29 cellular contexts compared by ENCODE assay signal in genomic region chr4:138452823-138453222, GRCh38.
"Had no signal": no experiment of that assay in that cellular context is flagged by ENCODE, and none has a peak within 500 bp of the region (broad histone marks: within the 10 kb centered on the region; RNA-seq: fewer than 3 reads in every experiment).

No MANE protein-coding gene starts in this region.

- DNase-seq: activated CD4-positive, alpha-beta memory T cell treated with anti-CD3 and anti-CD28 coated beads, Interleukin-2, amount 10 ng/mL, durations not matched to agents 7 days and 5 days; activated CD4-positive, alpha-beta T cell treated with anti-CD3 and anti-CD28 coated beads for 1 hour; activated CD4-positive, alpha-beta T cell treated with anti-CD3 and anti-CD28 coated beads, Interleukin-2, amount 10 ng/mL, durations not matched to agents 7 days and 5 days; activated CD8-positive, alpha-beta memory T cell treated with anti-CD3 and anti-CD28 coated beads, Interleukin-2, amount 50 U/mL, for 48 hours; activated gamma-delta T cell; activated naive CD4-positive, alpha-beta T cell treated with anti-CD3 and anti-CD28 coated beads, Interleukin-2, amount 50 U/mL, for 16 hours; activated T-cell treated with anti-CD3 and anti-CD28 coated beads, Interleukin-2, amount 50 U/mL, for 24 hours; amniotic stem cell; brain microvascular endothelial cell; effector memory CD8-positive, alpha-beta T cell; erythroblast; gastrocnemius medialis; glutamatergic neuron; hippocampal formation; left cardiac atrium; midbrain; naive thymus-derived CD8-positive, alpha-beta T cell; occipital lobe; right cardiac atrium; stimulated activated CD4-positive, alpha-beta T cell treated with anti-CD3 and anti-CD28 coated beads, Interleukin-4, amount 100 ng/mL, for 24 hours; T-helper 17 cell; T1000 had no signal

- H3K4me3 ChIP-seq: coronary artery, gastrocnemius medialis, neural progenitor cell, thoracic aorta had no signal

- H3K4me3 Mint-ChIP-seq: activated CD4-positive, alpha-beta memory T cell treated with anti-CD3 and anti-CD28 coated beads, Interleukin-2, amount 10 ng/mL, durations not matched to agents 7 days and 5 days; activated CD4-positive, alpha-beta T cell treated with anti-CD3 and anti-CD28 coated beads, Interleukin-2, amount 10 ng/mL, durations not matched to agents 7 days and 5 days; activated T-cell treated with anti-CD3 and anti-CD28 coated beads, Interleukin-2, amount 50 U/mL, for 24 hours; effector memory CD8-positive, alpha-beta T cell; naive thymus-derived CD8-positive, alpha-beta T cell; neural progenitor cell; stimulated activated effector memory CD8-positive, alpha-beta T cell treated with anti-CD3 and anti-CD28 coated beads, Interleukin-12 subunit alpha, Interleukin-12 subunit beta, amount 100 ng/mL, for 72 hours; stimulated activated naive CD8-positive, alpha-beta T cell treated with anti-CD3 and anti-CD28 coated beads, Interleukin-15, Interleukin-2, amounts not matched to agents 100 ng/mL and 50 ng/mL, for 24 hours; T-helper 17 cell; type B pancreatic cell; WTC11 had no signal

- H3K9me3 Mint-ChIP-seq: activated CD4-positive, alpha-beta T cell treated with anti-CD3 and anti-CD28 coated beads, Interleukin-2, amount 10 ng/mL, durations not matched to agents 7 days and 5 days; neural progenitor cell had no signal

- ATAC-seq: effector memory CD8-positive, alpha-beta T cell; gastrocnemius medialis; left cardiac atrium; naive thymus-derived CD8-positive, alpha-beta T cell; right cardiac atrium; stimulated activated effector memory CD8-positive, alpha-beta T cell treated with anti-CD3 and anti-CD28 coated beads, Interleukin-12 subunit alpha, Interleukin-12 subunit beta, amount 100 ng/mL, for 72 hours; T-helper 17 cell; WTC11 had no signal

- H3K36me3 Mint-ChIP-seq: neural progenitor cell; stimulated activated effector memory CD8-positive, alpha-beta T cell treated with anti-CD3 and anti-CD28 coated beads, Interleukin-12 subunit alpha, Interleukin-12 subunit beta, amount 100 ng/mL, for 72 hours; type B pancreatic cell; WTC11 had no signal

- H3K4me1 Mint-ChIP-seq: activated CD4-positive, alpha-beta memory T cell treated with anti-CD3 and anti-CD28 coated beads, Interleukin-2, amount 10 ng/mL, durations not matched to agents 7 days and 5 days; activated CD4-positive, alpha-beta T cell treated with anti-CD3 and anti-CD28 coated beads, Interleukin-2, amount 10 ng/mL, durations not matched to agents 7 days and 5 days; stimulated activated effector memory CD8-positive, alpha-beta T cell treated with anti-CD3 and anti-CD28 coated beads, Interleukin-12 subunit alpha, Interleukin-12 subunit beta, amount 100 ng/mL, for 72 hours; T-helper 17 cell had no signal

- H3K27ac Mint-ChIP-seq: activated CD4-positive, alpha-beta memory T cell treated with anti-CD3 and anti-CD28 coated beads, Interleukin-2, amount 10 ng/mL, durations not matched to agents 7 days and 5 days; activated CD4-positive, alpha-beta T cell treated with anti-CD3 and anti-CD28 coated beads, Interleukin-2, amount 10 ng/mL, durations not matched to agents 7 days and 5 days; activated T-cell treated with anti-CD3 and anti-CD28 coated beads, Interleukin-2, amount 50 U/mL, for 24 hours; effector memory CD8-positive, alpha-beta T cell; naive thymus-derived CD8-positive, alpha-beta T cell; neural progenitor cell; stimulated activated effector memory CD8-positive, alpha-beta T cell treated with anti-CD3 and anti-CD28 coated beads, Interleukin-12 subunit alpha, Interleukin-12 subunit beta, amount 100 ng/mL, for 72 hours; stimulated activated naive CD8-positive, alpha-beta T cell treated with anti-CD3 and anti-CD28 coated beads, Interleukin-15, Interleukin-2, amounts not matched to agents 100 ng/mL and 50 ng/mL, for 24 hours; T-helper 17 cell; type B pancreatic cell; WTC11 had no signal

- H3K27me3 Mint-ChIP-seq: activated CD4-positive, alpha-beta memory T cell treated with anti-CD3 and anti-CD28 coated beads, Interleukin-2, amount 10 ng/mL, durations not matched to agents 7 days and 5 days; activated CD4-positive, alpha-beta T cell treated with anti-CD3 and anti-CD28 coated beads, Interleukin-2, amount 10 ng/mL, durations not matched to agents 7 days and 5 days; activated T-cell treated with anti-CD3 and anti-CD28 coated beads, Interleukin-2, amount 50 U/mL, for 24 hours; effector memory CD8-positive, alpha-beta T cell; stimulated activated naive CD8-positive, alpha-beta T cell treated with anti-CD3 and anti-CD28 coated beads, Interleukin-15, Interleukin-2, amounts not matched to agents 100 ng/mL and 50 ng/mL, for 24 hours; T-helper 17 cell; type B pancreatic cell had no signal
